ENCODE assay signal across 1 cellular context in genomic region chr2:105324732-105325131, GRCh38.
TF ChIP-seq lines count a peak whose summit lies in the region.

No MANE protein-coding gene starts in this region.

TF ChIP-seq in GM12878, 131 proteins besides CTCF, POLR2A, EP300 and RAD21:
- TF ChIP-seq E2F8 (IDR thresholded peaks at IDR 0.05; ENCODE audit: low read depth, partially characterized antibody) (no peak), SREBF2 (IDR thresholded peaks at IDR 0.05; ENCODE audit: low read length) (no peak), IRF3 (IDR thresholded peaks at IDR 0.05) (no peak), ZZZ3 (IDR thresholded peaks at IDR 0.05; ENCODE audit: control insufficient read depth, insufficient read length, low read depth) (no peak), IRF4 (IDR thresholded peaks at IDR 0.05; ENCODE audit: low read depth, low read length) (no peak), IKZF1 (conservative IDR thresholded peaks at IDR 0.05) (no peak), TARDBP (IDR thresholded peaks at IDR 0.05; ENCODE audit: borderline replicate concordance) (no peak)
